21 cellular contexts compared by ENCODE assay signal in genomic region chr18:30855762-30856161, GRCh38.
DNase-seq lines count a peak whose midpoint lies in the region; ATAC-seq, FAIRE-seq and TF ChIP-seq lines count a peak whose summit lies in the region.
"Had no signal": no experiment of that assay in that cellular context is flagged by ENCODE, and none has a peak within 500 bp of the region (broad histone marks: within the 10 kb centered on the region; RNA-seq: fewer than 3 reads in every experiment).

No MANE protein-coding gene starts in this region.

- TF ChIP-seq EP300 in K562 (IDR thresholded peaks at IDR 0.05; ENCODE audit: low read length): no peak
- no peak for TF ChIP-seq EP300 in SK-N-SH (IDR thresholded peaks at IDR 0.05; ENCODE audit: borderline replicate concordance in 1 of 2, low read depth in 1 of 2, low read length in 1 of 2)

- no peaks in the 10 kb centered on the region for H3K79me1 ChIP-seq in IMR-90 (ENCODE audit: low read depth in 1 of 2, low read length in 2 of 2)

- no peak overlapping the region for H4K8ac ChIP-seq in IMR-90 (ENCODE audit: low read depth in 2 of 2, low read length in 2 of 2)

- H3K4me1 ChIP-seq in IMR-90 (ENCODE audit: control insufficient read depth, insufficient read depth, low read length) (no peaks in the 10 kb centered on the region), K562 (replicated peaks in 1 of 2; ENCODE audit: control insufficient read depth in 2 of 2, insufficient read depth in 2 of 2, low read length in 2 of 2) (no peaks in the 10 kb centered on the region), SK-N-SH (ENCODE audit: control insufficient read depth in 1 of 2, insufficient read depth in 2 of 2, low read depth in 1 of 2, low read length in 1 of 2) (no peaks in the 10 kb centered on the region)
- H3K4me1 ChIP-seq: BE2C, BLaER1 had no signal

- H2AFZ ChIP-seq in IMR-90 (replicated peaks; ENCODE audit: low read length, poor library complexity): no peak overlapping the region
- H2AFZ ChIP-seq in K562 (ENCODE audit: low read depth, low read length): peak overlapping the region; percentile 67
- no peak overlapping the region for H2AFZ ChIP-seq in SK-N-SH (ENCODE audit: low read depth)

- H3K14ac ChIP-seq in IMR-90 (replicated peaks; ENCODE audit: low read depth, low read length): no peak overlapping the region

- H3K4me2 ChIP-seq in IMR-90 (ENCODE audit: low read depth, low read length) (no peak overlapping the region), K562 (ENCODE audit: insufficient read depth, low read length) (no peak overlapping the region), SK-N-SH (no peak overlapping the region)
- H3K4me2 ChIP-seq: BLaER1 had no signal

- no peak overlapping the region for H2AK9ac ChIP-seq in IMR-90 (replicated peaks; ENCODE audit: low read depth, low read length, poor library complexity)

- dilution Hi-C loops in IMR-90 (cut with HindIII; ENCODE audit: low sequenced_read_pairs, unreplicated experiment): no loop called here

- no peak overlapping the region for H4K91ac ChIP-seq in IMR-90 (ENCODE audit: insufficient read depth, low read depth, low read length)

- H4K20me1 ChIP-seq in IMR-90 (ENCODE audit: insufficient read depth, low read length) (no peaks in the 10 kb centered on the region), K562 (replicated peaks; ENCODE audit: control insufficient read depth, insufficient read depth, low read length) (no peaks in the 10 kb centered on the region), SK-N-SH (ENCODE audit: insufficient read depth) (no peaks in the 10 kb centered on the region)
- H4K20me1 ChIP-seq: BLaER1 had no signal

- no peak overlapping the region for H3K23ac ChIP-seq in IMR-90 (ENCODE audit: low read depth, low read length)

- H2BK20ac ChIP-seq in IMR-90 (ENCODE audit: low read depth, low read length): no peak overlapping the region

- BruUV-seq in IMR-90 (replicated peaks; lab: Mats Ljungman, UMichigan): no TSS peak
- BruUV-seq in K562 (replicated peaks; lab: Mats Ljungman, UMichigan): no TSS peak

- no peak overlapping the region for H3K18ac ChIP-seq in IMR-90 (ENCODE audit: low read depth, low read length)

- H2AK5ac ChIP-seq in IMR-90 (ENCODE audit: low read depth, low read length): no peak overlapping the region

- H2BK15ac ChIP-seq in IMR-90 (ENCODE audit: low read depth, low read length): no peak overlapping the region

- no peaks in the 10 kb centered on the region for H3K9me2 ChIP-seq in SK-N-SH

- no peak overlapping the region for H2BK120ac ChIP-seq in IMR-90 (ENCODE audit: low read depth, low read length)

- DNase-seq in D721Med (ENCODE audit: insufficient read length, low spot score): no peak
- DNase-seq in IMR-90: no peak
- DNase-seq in K562 (ENCODE audit: extremely low read depth in 1 of 4, low spot score in 3 of 4): peak in 1 of 4 experiments; percentile 8
- DNase-seq in activated naive CD4-positive, alpha-beta T cell (lab: John Stamatoyannopoulos, UW): no peak
- no peak for DNase-seq in SK-N-SH
- no peak for DNase-seq in cortex of kidney (lab: John Stamatoyannopoulos, UW)
- DNase-seq: 8988T; ACHN; BE2C; C1 segment of cervical spinal cord; CD4-positive, alpha-beta memory T cell; CD4-positive, CD25-positive, alpha-beta regulatory T cell; CD8-positive, alpha-beta memory T cell; COR-L47; DMS79 treated with DMSO at 0.1 percent for 48 hours; GF-D8 had no signal

- WGBS in IMR-90 (ENCODE audit: extremely low coverage in 2 of 2, insufficient read length in 1 of 2), 2 experiments: no CpG with 5 or more reads among the region's 2 CpGs
- 6% methylated on average over 2 of the region's 2 CpGs for WGBS in K562 (ENCODE audit: insufficient coverage, low coverage, missing lambda C conversion rate)
- WGBS in SK-N-SH (ENCODE audit: low lambda C conversion rate): 7% methylated on average over 2 of the region's 2 CpGs

- H3K27ac ChIP-seq in IMR-90 (ENCODE audit: insufficient read depth, low read length) (no peak overlapping the region), K562 (ENCODE audit: extremely low read depth, low read depth, low read length) (no peak overlapping the region), SK-N-SH (ENCODE audit: low read depth in 2 of 2, low read length in 1 of 2) (no peak overlapping the region)
- H3K27ac ChIP-seq: BLaER1 had no signal

- H3K27me3 ChIP-seq in IMR-90 (ENCODE audit: control insufficient read depth, insufficient read depth, low read length) (no peaks in the 10 kb centered on the region), K562 (ENCODE audit: control insufficient read depth in 2 of 2, insufficient read depth in 2 of 2, low read length in 2 of 2) (no peaks in the 10 kb centered on the region), SK-N-SH (ENCODE audit: insufficient read depth) (no peaks in the 10 kb centered on the region; the same call in 1 of the 2 replicates)
- H3K27me3 ChIP-seq: BE2C, BLaER1 had no signal

- TF ChIP-seq RAD21 in IMR-90 (IDR thresholded peaks at IDR 0.05; ENCODE audit: low read length) (no peak), K562 (CRISPR knock-in tag; conservative IDR thresholded peaks at IDR 0.05 in 1 of 2, IDR thresholded peaks at IDR 0.05 in 1 of 2) (no peak), SK-N-SH (IDR thresholded peaks at IDR 0.05; ENCODE audit: low read length) (no peak)

- H3K4ac ChIP-seq in IMR-90 (ENCODE audit: low read depth, low read length): no peak overlapping the region

- TF ChIP-seq CTCF in D721Med (IDR thresholded peaks at IDR 0.05; ENCODE audit: insufficient read depth, missing control alignments): no peak
- no peak for TF ChIP-seq CTCF in IMR-90 (conservative IDR thresholded peaks at IDR 0.05; ENCODE audit: low read depth, low read length)
- TF ChIP-seq CTCF in K562 (IDR thresholded peaks at IDR 0.05 in 2 of 3, conservative IDR thresholded peaks at IDR 0.05 in 1 of 3; ENCODE audit: insufficient read depth in 2 of 3, low read depth in 1 of 3, low read length in 3 of 3): no peak
- no peak for TF ChIP-seq CTCF in SK-N-SH (IDR thresholded peaks at IDR 0.05)

- TF ChIP-seq POLR2A in IMR-90 (IDR thresholded peaks at IDR 0.05; ENCODE audit: low read depth, low read length): no peak
- no peak for TF ChIP-seq POLR2A in K562 (conservative IDR thresholded peaks at IDR 0.05)

- ATAC-seq in IMR-90 (ENCODE audit: low read depth): no peak
- ATAC-seq in K562: peak; percentile 80

- H3K79me2 ChIP-seq in K562 (ENCODE audit: control insufficient read depth, insufficient read depth, low read length) (no peaks in the 10 kb centered on the region), SK-N-SH (ENCODE audit: insufficient read depth) (no peaks in the 10 kb centered on the region)

- H3K36me3 ChIP-seq in IMR-90 (ENCODE audit: control insufficient read depth, insufficient read depth, low read length) (no peaks in the 10 kb centered on the region), K562 (ENCODE audit: control insufficient read depth, insufficient read depth, low read length) (no peaks in the 10 kb centered on the region), SK-N-SH (replicated peaks in 1 of 2; ENCODE audit: control insufficient read depth in 1 of 2, insufficient read depth in 2 of 2, low read length in 1 of 2) (no peaks in the 10 kb centered on the region)
- H3K36me3 ChIP-seq: BE2C, BLaER1 had no signal

- H3K56ac ChIP-seq in IMR-90 (ENCODE audit: extremely low read depth, insufficient read depth, low read length): no peak overlapping the region

- H2BK5ac ChIP-seq in IMR-90 (ENCODE audit: low read depth, low read length, poor library complexity, severe bottlenecking): no peak overlapping the region

- in situ Hi-C loops in IMR-90 (cut with MboI; ENCODE audit: low sequenced_read_pairs): no loop called here
- in situ Hi-C loops in K562 (cut with MboI): no loop called here

- no peak overlapping the region for H4K5ac ChIP-seq in IMR-90 (ENCODE audit: low read depth, low read length)

- CTCF ChIA-PET in IMR-90 (lab: Yijun Ruan, JAX): no interaction called here
- CTCF ChIA-PET in K562 (lab: Yijun Ruan, JAX; ENCODE audit: low intra/inter-chr PET ratio): no interaction called here
- CTCF ChIA-PET in SK-N-SH (lab: Yijun Ruan, JAX): no interaction called here

- intact Hi-C loops in IMR-90 (cut with micrococcal nuclease) (no loop called here), K562 (cut with micrococcal nuclease) (loop anchor here (10.0 kb wide), 1 partner anchor 181 kb away; no protein-coding TSS in a partner anchor)

- H3K4me3 ChIP-seq in IMR-90 (ENCODE audit: insufficient read depth, low read depth, low read length): no peak overlapping the region
- no peak overlapping the region for H3K4me3 ChIP-seq in K562
- H3K4me3 ChIP-seq in SK-N-SH (ENCODE audit: low read depth in 2 of 2, low read length in 1 of 2): no peak overlapping the region
- H3K4me3 ChIP-seq: BLaER1 had no signal

- FAIRE-seq in D721Med (lab: Jason Lieb, UNC) (peak; percentile 63), K562 (lab: Jason Lieb, UNC) (no peak)
- FAIRE-seq: A204.1, G401.6, GM12891, GM19239 had no signal

- H3K9me1 ChIP-seq in IMR-90 (ENCODE audit: insufficient read depth, low read length): no peaks in the 10 kb centered on the region
- no peaks in the 10 kb centered on the region for H3K9me1 ChIP-seq in K562 (ENCODE audit: control insufficient read depth, insufficient read depth, low read length)

- H3F3A ChIP-seq in SK-N-SH (replicated peaks; ENCODE audit: insufficient read depth): no peaks in the 10 kb centered on the region

- no peaks in the 10 kb centered on the region; the same call in 1 of the 2 replicates for H3K9me3 ChIP-seq in IMR-90 (ENCODE audit: control insufficient read depth, insufficient read depth, low read length)
- no peaks in the 10 kb centered on the region for H3K9me3 ChIP-seq in K562 (replicated peaks; ENCODE audit: control insufficient read depth, insufficient read depth, low read depth, low read length)
- H3K9me3 ChIP-seq in SK-N-SH: no peaks in the 10 kb centered on the region
- H3K9me3 ChIP-seq: BE2C, BLaER1 had no signal

- POLR2A ChIA-PET in IMR-90 (lab: Charles Lee; ENCODE audit: unreplicated experiment): no interaction called here
- POLR2A ChIA-PET in K562 (lab: Yijun Ruan, JAX): no interaction called here
- POLR2A ChIA-PET in SK-N-SH (lab: Yijun Ruan, JAX): no interaction called here

- H3K9ac ChIP-seq in IMR-90 (ENCODE audit: low read depth, low read length): no peak overlapping the region
- H3K9ac ChIP-seq in K562 (ENCODE audit: insufficient read depth in 1 of 2, low read depth in 2 of 2, low read length in 2 of 2): no peak overlapping the region
- no peak overlapping the region for H3K9ac ChIP-seq in SK-N-SH
- H3K9ac ChIP-seq: BLaER1 had no signal

TF ChIP-seq in K562, 482 proteins besides CTCF, POLR2A, EP300 and RAD21 (continues in another document):
- TF ChIP-seq GABPB1 (CRISPR knock-in tag; IDR thresholded peaks at IDR 0.05) (no peak), HDAC8 (tag; IDR thresholded peaks at IDR 0.05) (no peak), ZFX (CRISPR knock-in tag; IDR thresholded peaks at IDR 0.05) (no peak)

TF ChIP-seq in SK-N-SH, 30 proteins besides CTCF, POLR2A, EP300 and RAD21 (continues in another document):
- TF ChIP-seq FOXJ3 (CRISPR knock-in tag; IDR thresholded peaks at IDR 0.05): no peak
- TF ChIP-seq GATA2 (CRISPR knock-in tag; IDR thresholded peaks at IDR 0.05): no peak
- no peak for TF ChIP-seq MEF2A (IDR thresholded peaks at IDR 0.05; ENCODE audit: borderline replicate concordance, low read depth)
- no peak for TF ChIP-seq NFIC (IDR thresholded peaks at IDR 0.05; ENCODE audit: borderline replicate concordance)
- no peak for TF ChIP-seq CHD2 (IDR thresholded peaks at IDR 0.05; ENCODE audit: low read length, partially characterized antibody)
